20 cellular contexts compared by ENCODE assay signal in genomic region chr15:86054338-86054737, GRCh38. TPM values are rescaled to one million over a fixed set of nuclear protein-coding genes. Genes with fewer than 3 reads are reported as not detected.
A peak's percentile ranks its signal among the peaks of the same experiment; 100 is the strongest.
DNase-seq lines count a peak whose midpoint lies in the region; TF ChIP-seq lines count a peak whose summit lies in the region.
"Had no signal": no experiment of that assay in that cellular context is flagged by ENCODE, and none has a peak within 500 bp of the region (broad histone marks: within the 10 kb centered on the region; RNA-seq: fewer than 3 reads in every experiment).

No MANE protein-coding gene starts in this region.

- peaks cover 0 to 3% (median 0%) of the 10 kb centered on the region in 4 donors for H3K27me3 ChIP-seq in esophagus muscularis mucosa
- no peaks in the 10 kb centered on the region for H3K27me3 ChIP-seq in tibial nerve

- no peak overlapping the region for H3K4me3 ChIP-seq in esophagus muscularis mucosa
- no peak overlapping the region for H3K4me3 ChIP-seq in tibial nerve
- H3K4me3 ChIP-seq: GM12878, HAP-1 had no signal

- WGBS in esophagus muscularis mucosa, result 78% methylated on average over 6 of the region's 6 CpGs
- 83 to 93% methylated on average over 6 of the region's 6 CpGs for WGBS in tibial nerve, 2 donors

- TF ChIP-seq EP300 in esophagus muscularis mucosa (IDR thresholded peaks at IDR 0.05) (no peak), tibial nerve (IDR thresholded peaks at IDR 0.05) (no peak)

- DNase-seq in NCI-H524 (lab: John Stamatoyannopoulos, UW), result peak; percentile 80 to 93
- peak; percentile 93 for DNase-seq in NCI-H82 treated with DMSO at 0.1 percent for 48 hours (lab: John Stamatoyannopoulos, UW; ENCODE audit: unreplicated experiment)
- DNase-seq in esophagus muscularis mucosa (ENCODE audit: extremely low spot score), result peak; percentile 72
- no peak for DNase-seq in tibial nerve (ENCODE audit: low spot score in 2 of 2)
- no peak for DNase-seq in NCI-H2029 treated with DMSO at 0.1 percent for 48 hours (lab: John Stamatoyannopoulos, UW)
- DNase-seq in stimulated activated CD4-positive, alpha-beta T cell treated with anti-CD3 and anti-CD28 coated beads, Interleukin-4, amount 100 ng/mL, for 24 hours, result no peak
- DNase-seq: C1 segment of cervical spinal cord; Calu3; CD4-positive, alpha-beta memory T cell; COR-L47; DMS 273 treated with DMSO at 0.1 percent for 48 hours; DMS79; EL; GDM1; GOT3; HFFc6 had no signal

- H3K9me3 ChIP-seq in esophagus muscularis mucosa, result no peaks in the 10 kb centered on the region
- no peaks in the 10 kb centered on the region for H3K9me3 ChIP-seq in tibial nerve
- H3K9me3 ChIP-seq: HAP-1 had no signal

- H3K36me3 ChIP-seq in esophagus muscularis mucosa (no peaks in the 10 kb centered on the region), tibial nerve (no peaks in the 10 kb centered on the region)
- H3K36me3 ChIP-seq: HAP-1 had no signal

- no peaks in the 10 kb centered on the region for H3K4me1 ChIP-seq in esophagus muscularis mucosa
- H3K4me1 ChIP-seq in tibial nerve, result no peaks in the 10 kb centered on the region
- H3K4me1 ChIP-seq: HAP-1 had no signal

- TF ChIP-seq CTCF in esophagus muscularis mucosa (IDR thresholded peaks at IDR 0.05) (no peak), tibial nerve (IDR thresholded peaks at IDR 0.05) (no peak)

- TF ChIP-seq POLR2A in esophagus muscularis mucosa (IDR thresholded peaks at IDR 0.05; ENCODE audit: low read depth), result no peak
- no peak for TF ChIP-seq POLR2A in tibial nerve (IDR thresholded peaks at IDR 0.05)

- intact Hi-C loops in esophagus muscularis mucosa (cut with DNase I), result no loop called here

- H3K27ac ChIP-seq in esophagus muscularis mucosa (replicated peaks in 1 of 4) (no peak overlapping the region), tibial nerve (no peak overlapping the region)

RNA-seq across cellular contexts. Expression of gene AGBL1, which starts 25.3 kb away (rescaled TPM):
- total RNA-seq in esophagus muscularis mucosa (under 1 TPM in 1 of 4 donors, not detected in 3; 0.06 TPM), tibial nerve (1 to 10 TPM in 1 of 4 donors, under 1 TPM in 2, not detected in 1; under 0.01 to 1.2 (median 0.21) TPM)
- total RNA-seq: A172; A673; Calu3; CD4-positive, alpha-beta memory T cell; GM12878; HFFc6 had no signal

Comparison
In these comparisons a context has a peak if more than half of its experiments do, and no peak if none do; other contexts are left out.
1. DNase-seq: peak in NCI-H524 (2 of 2), NCI-H82 treated with DMSO at 0.1 percent for 48 hours (single experiment) and esophagus muscularis mucosa (single experiment); none in tibial nerve (0 of 2), NCI-H2029 treated with DMSO at 0.1 percent for 48 hours (single experiment) and stimulated activated CD4-positive, alpha-beta T cell treated with anti-CD3 and anti-CD28 coated beads, Interleukin-4, amount 100 ng/mL, for 24 hours (single experiment).